1 cellular context compared by ENCODE assay signal in the genomic region with DNA sequence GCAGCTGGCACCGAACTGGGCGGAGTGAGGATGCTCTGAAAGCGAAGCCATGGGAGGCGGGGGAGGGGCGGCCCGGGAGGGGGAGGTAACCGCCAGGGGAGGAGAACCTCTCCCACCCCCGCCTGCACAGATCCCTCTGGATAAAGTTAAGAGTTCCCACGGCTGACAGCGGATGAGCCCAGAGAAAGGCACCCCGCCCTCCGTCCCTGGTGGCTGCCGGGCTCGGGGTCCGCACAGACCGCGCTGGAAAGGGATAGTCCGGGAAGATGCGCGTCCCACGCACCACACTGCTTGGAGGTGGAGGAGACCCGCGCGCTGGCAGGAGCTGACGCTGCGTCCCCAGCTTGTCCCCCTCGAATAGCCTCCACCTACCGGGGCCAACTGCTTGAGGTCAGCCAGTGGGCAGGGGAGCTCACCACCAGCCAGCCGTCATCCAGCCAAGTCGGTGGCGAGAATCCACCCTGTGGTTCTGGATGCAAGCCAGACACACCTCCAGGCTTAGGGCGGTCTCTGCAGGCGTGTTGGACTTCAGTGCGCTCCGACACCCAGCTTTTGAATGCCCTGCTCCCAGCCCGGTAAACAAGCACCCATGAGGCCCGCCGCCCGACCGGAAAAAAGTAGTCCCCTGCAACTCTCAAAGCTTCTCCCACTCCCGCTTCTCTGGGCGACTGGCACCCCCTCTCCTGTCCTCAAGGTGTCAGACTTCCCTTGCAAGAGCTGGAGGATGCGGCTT.
TF ChIP-seq lines count a peak whose summit lies in the region.

Gene TRPC4 (minus strand): TSS at position 17 of the 733 bp plus-strand sequence. CDS start 86,439 bp downstream, outside the sequence.

TF ChIP-seq in K562, 482 proteins besides CTCF, POLR2A, EP300 and RAD21 (continued from another document):
- TF ChIP-seq, protein P1, sequence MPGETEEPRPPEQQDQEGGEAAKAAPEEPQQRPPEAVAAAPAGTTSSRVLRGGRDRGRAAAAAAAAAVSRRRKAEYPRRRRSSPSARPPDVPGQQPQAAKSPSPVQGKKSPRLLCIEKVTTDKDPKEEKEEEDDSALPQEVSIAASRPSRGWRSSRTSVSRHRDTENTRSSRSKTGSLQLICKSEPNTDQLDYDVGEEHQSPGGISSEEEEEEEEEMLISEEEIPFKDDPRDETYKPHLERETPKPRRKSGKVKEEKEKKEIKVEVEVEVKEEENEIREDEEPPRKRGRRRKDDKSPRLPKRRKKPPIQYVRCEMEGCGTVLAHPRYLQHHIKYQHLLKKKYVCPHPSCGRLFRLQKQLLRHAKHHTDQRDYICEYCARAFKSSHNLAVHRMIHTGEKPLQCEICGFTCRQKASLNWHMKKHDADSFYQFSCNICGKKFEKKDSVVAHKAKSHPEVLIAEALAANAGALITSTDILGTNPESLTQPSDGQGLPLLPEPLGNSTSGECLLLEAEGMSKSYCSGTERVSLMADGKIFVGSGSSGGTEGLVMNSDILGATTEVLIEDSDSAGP (CRISPR knock-in tag; IDR thresholded peaks at IDR 0.05) = no peak
- TF ChIP-seq NCOA6 (IDR thresholded peaks at IDR 0.05) (no peak), MLLT1 (IDR thresholded peaks at IDR 0.05) (no peak), POLR2AphosphoS2 (IDR thresholded peaks at IDR 0.05; ENCODE audit: low read length) (no peak), MTA1 (IDR thresholded peaks at IDR 0.05; ENCODE audit: borderline replicate concordance) (no peak), FOXM1 (IDR thresholded peaks at IDR 0.05; ENCODE audit: low read depth) (no peak), FOXM1 (CRISPR knock-in tag; IDR thresholded peaks at IDR 0.05; ENCODE audit: low read depth) (no peak), ZNF76 (CRISPR knock-in tag; IDR thresholded peaks at IDR 0.05; ENCODE audit: borderline replicate concordance) (no peak), MTA2 (IDR thresholded peaks at IDR 0.05; ENCODE audit: low read depth) (no peak), CUX1 (CRISPR knock-in tag; IDR thresholded peaks at IDR 0.05) (no peak), SUPT5H (IDR thresholded peaks at IDR 0.05) (no peak), CAMTA2 (CRISPR knock-in tag; conservative IDR thresholded peaks at IDR 0.05) (no peak), DMBX1 (CRISPR knock-in tag; IDR thresholded peaks at IDR 0.05; ENCODE audit: borderline replicate concordance) (no peak), SMC3 (conservative IDR thresholded peaks at IDR 0.05; ENCODE audit: insufficient read depth, low read depth, low read length) (peak; percentile 45), CHCHD3 (CRISPR knock-in tag; IDR thresholded peaks at IDR 0.05) (no peak), NFIC (IDR thresholded peaks at IDR 0.05) (peak; percentile 63), RBM22 (IDR thresholded peaks at IDR 0.05; ENCODE audit: low read depth, low read length, poor library complexity, severe bottlenecking) (no peak), ZNF609 (CRISPR knock-in tag; IDR thresholded peaks at IDR 0.05; ENCODE audit: borderline replicate concordance) (no peak), DEAF1 (CRISPR knock-in tag; IDR thresholded peaks at IDR 0.05) (0 out of 2 replicates have a peak, but pooled peaks have one; percentile 17), NFIX (CRISPR knock-in tag; IDR thresholded peaks at IDR 0.05; ENCODE audit: low read depth) (no peak), HDAC8 (tag; IDR thresholded peaks at IDR 0.05) (no peak), ZNF347 (CRISPR knock-in tag; IDR thresholded peaks at IDR 0.05; ENCODE audit: low read depth) (no peak)
